ENCODE assay signal across 1 cellular context in genomic region chr2:174510583-174511189, GRCh38.
TF ChIP-seq lines count a peak whose summit lies in the region.

No MANE protein-coding gene starts in this region.

TF ChIP-seq in HepG2, 621 proteins besides CTCF, POLR2A, EP300 and RAD21 (continued from another document):
- TF ChIP-seq SNAPC4 (CRISPR knock-in tag; IDR thresholded peaks at IDR 0.05) (no peak), ZNF724P (CRISPR knock-in tag; IDR thresholded peaks at IDR 0.05; ENCODE audit: borderline replicate concordance) (peak; percentile 100)
